ENCODE assay signal across 1 cellular context in the genomic region with DNA sequence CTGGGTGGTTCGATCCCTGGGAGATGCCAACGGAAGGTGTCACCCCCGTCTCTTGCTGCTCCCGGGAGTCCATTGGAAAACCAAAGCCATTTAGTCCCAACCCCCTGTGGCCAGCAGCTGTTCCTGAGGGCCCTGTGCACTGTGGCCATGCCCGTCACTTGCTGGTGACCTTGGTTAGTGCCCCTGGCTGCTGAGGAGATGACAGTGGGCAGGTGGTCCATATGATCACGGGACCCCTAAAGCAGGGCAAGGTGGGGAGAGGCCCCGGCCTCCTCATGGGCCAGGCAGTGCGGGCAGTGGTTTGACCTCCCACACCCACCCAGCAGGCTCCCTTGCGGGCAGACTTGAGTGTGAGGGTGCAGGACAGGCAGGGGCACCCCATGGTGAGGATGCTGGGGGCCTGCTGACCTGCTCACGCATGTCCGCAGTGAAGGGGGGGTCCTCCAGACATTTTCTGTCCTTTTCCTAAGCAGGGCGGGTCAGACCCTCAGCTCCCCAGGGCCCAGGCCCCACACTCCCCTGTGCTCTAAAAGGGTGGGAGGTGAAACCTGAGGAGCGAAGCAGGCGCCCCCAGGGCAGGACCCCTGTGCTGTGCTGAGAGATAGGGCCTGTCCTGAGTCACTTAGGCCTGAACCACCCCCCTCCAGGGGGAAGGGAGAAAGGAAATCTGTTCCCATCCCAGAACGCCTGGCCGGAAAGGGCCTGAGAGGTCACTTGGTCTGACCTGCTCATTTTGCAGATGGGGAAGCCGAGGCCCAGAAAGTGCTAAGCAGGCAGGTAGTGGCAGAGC.
TF ChIP-seq lines count a peak whose summit lies in the region.

No MANE protein-coding gene starts in this region.

TF ChIP-seq in GM12878, 131 proteins besides CTCF, POLR2A, EP300 and RAD21:
- TF ChIP-seq CREB1 (IDR thresholded peaks at IDR 0.05; ENCODE audit: low read depth) (no peak), TCF7 (IDR thresholded peaks at IDR 0.05; ENCODE audit: borderline replicate concordance) (no peak)
